Comparison of ENCODE assay signal across 14 cellular contexts in the genomic region with DNA sequence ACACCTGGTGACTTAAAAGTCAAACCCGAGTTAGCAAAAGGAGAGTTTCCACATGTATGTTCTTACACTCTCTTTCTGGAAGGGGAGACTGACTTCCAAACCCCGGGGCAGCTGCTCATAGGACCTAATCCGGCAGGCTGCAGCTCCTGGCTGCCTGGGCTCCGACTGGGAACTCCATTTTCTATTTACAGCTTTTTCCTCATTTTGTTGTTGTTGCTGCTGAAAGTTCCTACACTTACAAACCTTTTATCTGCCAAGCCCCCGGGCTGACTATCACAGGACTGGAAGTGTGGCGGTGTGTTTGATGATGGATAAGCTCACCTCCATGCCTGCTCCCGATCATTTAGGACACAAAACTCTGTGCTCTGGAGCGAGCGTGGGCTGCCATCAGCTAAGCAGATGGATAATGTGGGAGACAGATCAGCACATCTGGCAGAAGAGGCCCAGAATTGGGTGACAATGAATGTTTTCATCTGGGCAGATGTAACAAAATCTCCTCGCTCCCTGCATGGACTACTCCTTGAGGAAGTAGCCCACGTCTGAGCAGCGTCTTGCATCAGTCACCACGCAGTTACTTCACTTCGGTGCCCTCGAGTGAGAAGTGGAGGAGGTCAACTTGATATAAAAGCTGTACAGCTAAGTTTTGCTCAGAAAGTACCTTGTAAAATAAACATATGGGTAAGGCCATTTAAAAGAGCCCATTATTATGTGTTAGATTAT.
A peak's percentile ranks its signal among the peaks of the same experiment; 100 is the strongest.
DNase-seq lines count a peak whose midpoint lies in the region; ATAC-seq and TF ChIP-seq lines count a peak whose summit lies in the region.
"Had no signal": no experiment of that assay in that cellular context is flagged by ENCODE, and none has a peak within 500 bp of the region (broad histone marks: within the 10 kb centered on the region; RNA-seq: fewer than 3 reads in every experiment).

No MANE protein-coding gene starts in this region.

- TF ChIP-seq CTCF in foreskin fibroblast (IDR thresholded peaks at IDR 0.05; ENCODE audit: low read depth, low read length) (no peak), neutrophil (IDR thresholded peaks at IDR 0.05) (no peak)

- H3K27ac ChIP-seq in neutrophil = peak overlapping the region; percentile 87
- H3K27ac ChIP-seq: ovary, SJSA1, VCaP had no signal

- DNase-seq in CD1c-positive myeloid dendritic cell (ENCODE audit: extremely low spot score) (peak; percentile 79), NOMO-1 (lab: John Stamatoyannopoulos, UW; ENCODE audit: unreplicated experiment in 2 of 2) (peak; percentile 27 to 72), foreskin fibroblast (peak; percentile 62 to 82), HK-2 (ENCODE audit: unreplicated experiment) (no peak), NCI-H345 (lab: John Stamatoyannopoulos, UW) (no peak)
- DNase-seq: caudate nucleus, NCI-H2081, ovary had no signal

- no peaks in the 10 kb centered on the region for H3K36me3 ChIP-seq in neutrophil
- H3K36me3 ChIP-seq: ovary, SJSA1 had no signal

- no peak for ATAC-seq in HG03280 (IDR thresholded peaks at IDR 0.05; ENCODE audit: unreplicated experiment)
- no peak for ATAC-seq in GM21423 (IDR thresholded peaks at IDR 0.05; ENCODE audit: unreplicated experiment)
- ATAC-seq: K562 had no signal

- H3K9me3 ChIP-seq in neutrophil = no peaks in the 10 kb centered on the region
- H3K9me3 ChIP-seq: ovary, SJSA1 had no signal

- H3K27me3 ChIP-seq in neutrophil = no peaks in the 10 kb centered on the region
- H3K27me3 ChIP-seq: ovary, SJSA1 had no signal

- peaks cover 93 to 95% of the 10 kb centered on the region in 2 experiments for H3K4me1 ChIP-seq in neutrophil (ENCODE audit: control insufficient read depth in 1 of 2, insufficient read depth in 1 of 2, low read depth in 1 of 2, low read length in 1 of 2)

- H3K4me3 ChIP-seq in foreskin fibroblast (ENCODE audit: low read depth in 1 of 2, low read length in 2 of 2) (no peak overlapping the region), neutrophil (ENCODE audit: low read depth in 1 of 2, low read length in 1 of 2) (peak overlapping the region; percentile 5 to 42)
- H3K4me3 ChIP-seq: K562, ovary, SJSA1 had no signal

Comparison
In these comparisons a context has a peak if more than half of its experiments do, and no peak if none do; other contexts are left out.
1. DNase-seq: peak in CD1c-positive myeloid dendritic cell (single experiment), NOMO-1 (2 of 2) and foreskin fibroblast (2 of 2); none in HK-2 (single experiment) and NCI-H345 (single experiment).
2. H3K4me3 ChIP-seq: peak in neutrophil (2 of 2); none in foreskin fibroblast (0 of 2).